In genomic region chr2:59660262-59660661, GRCh38 we compare ENCODE assay signal across 11 cellular contexts.
"Had no signal": no experiment of that assay in that cellular context is flagged by ENCODE, and none has a peak within 500 bp of the region (broad histone marks: within the 10 kb centered on the region; RNA-seq: fewer than 3 reads in every experiment).

No MANE protein-coding gene starts in this region.

- ATAC-seq: GM23338, HCT116 had no signal

- DNase-seq: GM23248, GOT3, H7, H9, HCEC 1CT, HFFc6 had no signal

- H2AFZ ChIP-seq: GM23248, GM23338 had no signal

- H3K36me3 ChIP-seq: HAP-1 had no signal

- H3K9me3 ChIP-seq: HAP-1 had no signal

- H3K4me3 ChIP-seq: GM23248, GM23338, HAP-1 had no signal

- H3K4me2 ChIP-seq: GM23338 had no signal

- H3K4me1 ChIP-seq: HAP-1 had no signal

- FAIRE-seq: H1, H54 had no signal

- H3K27ac ChIP-seq: GM23248 had no signal

- H3K9ac ChIP-seq: GM23248 had no signal
